Comparison of ENCODE assay signal across 25 cellular contexts in genomic region chr2:237194906-237195305, GRCh38.
"Had no signal": no experiment of that assay in that cellular context is flagged by ENCODE, and none has a peak within 500 bp of the region (broad histone marks: within the 10 kb centered on the region; RNA-seq: fewer than 3 reads in every experiment).

No MANE protein-coding gene starts in this region.

- H3K9me3 Mint-ChIP-seq: activated B cell treated with CpG ODN at 0.5 μM for 24 hours; activated CD8-positive, alpha-beta T cell treated with anti-CD3 and anti-CD28 coated beads for 36 hours; activated naive CD4-positive, alpha-beta T cell treated with anti-CD3 and anti-CD28 coated beads, Interleukin-2, amount 50 U/mL, for 72 hours; activated T-cell treated with anti-CD3 and anti-CD28 coated beads, Interleukin-2, amount 50 U/mL, for 72 hours; central memory CD8-positive, alpha-beta T cell; T-helper 2 cell treated with Interferon-gamma antibody and Interleukin-4, amounts not matched to agents 5 μg/mL and 100 μg/mL, for 36 hours had no signal

- H3K4me3 Mint-ChIP-seq: activated B cell treated with CpG ODN at 0.5 μM for 24 hours; activated CD8-positive, alpha-beta T cell treated with anti-CD3 and anti-CD28 coated beads for 36 hours; activated T-cell treated with anti-CD3 and anti-CD28 coated beads, Interleukin-2, amount 50 U/mL, for 72 hours; central memory CD8-positive, alpha-beta T cell; naive thymus-derived CD8-positive, alpha-beta T cell; stimulated activated naive CD8-positive, alpha-beta T cell treated with anti-CD3 and anti-CD28 coated beads, Interleukin-15, Interleukin-2, amounts not matched to agents 100 ng/mL and 50 ng/mL, for 24 hours; T-helper 2 cell treated with Interferon-gamma antibody and Interleukin-4, amounts not matched to agents 5 μg/mL and 100 μg/mL, for 36 hours had no signal

- H3K4me1 ChIP-seq: esophagus squamous epithelium, right lobe of liver, thyroid gland had no signal

- H3K36me3 Mint-ChIP-seq: activated naive CD4-positive, alpha-beta T cell treated with anti-CD3 and anti-CD28 coated beads, Interleukin-2, amount 50 U/mL, for 72 hours; naive thymus-derived CD8-positive, alpha-beta T cell had no signal

- H3K27me3 ChIP-seq: esophagus squamous epithelium, hepatocyte, right lobe of liver, thyroid gland had no signal

- H3K4me1 Mint-ChIP-seq: activated B cell treated with CpG ODN at 0.5 μM for 24 hours; central memory CD8-positive, alpha-beta T cell; naive thymus-derived CD8-positive, alpha-beta T cell had no signal

- H3K4me3 ChIP-seq: esophagus squamous epithelium, hepatocyte, right lobe of liver, skin epidermis, thyroid gland had no signal

- DNase-seq: activated B cell treated with CpG ODN at 0.5 μM for 24 hours; activated CD4-positive, alpha-beta T cell treated with anti-CD3 and anti-CD28 coated beads, Interleukin-2, amount 50 U/mL, for 1 hour; activated CD8-positive, alpha-beta T cell treated with anti-CD3 and anti-CD28 coated beads for 36 hours; activated naive CD4-positive, alpha-beta T cell; activated T-cell treated with anti-CD3 and anti-CD28 coated beads for 4 hours; activated T-cell treated with anti-CD3 and anti-CD28 coated beads, Interleukin-2, amount 50 U/mL, for 72 hours; dermis blood vessel endothelial cell; effector CD4-positive, alpha-beta T cell; esophagus squamous epithelium; left cardiac atrium; left ventricle myocardium superior; naive thymus-derived CD8-positive, alpha-beta T cell; right lobe of liver; stimulated activated CD4-positive, alpha-beta T cell treated with anti-CD3 and anti-CD28 coated beads, Interleukin-12 subunit alpha, Interleukin-12 subunit beta, amount 100 ng/mL, for 4 hours; stimulated activated CD4-positive, alpha-beta T cell treated with anti-CD3 and anti-CD28 coated beads, Interleukin-4, amount 100 ng/mL, for 1 hour; substantia nigra; T-helper 1 cell; thyroid gland had no signal

- H3K27ac Mint-ChIP-seq: activated B cell treated with CpG ODN at 0.5 μM for 24 hours; activated CD8-positive, alpha-beta T cell treated with anti-CD3 and anti-CD28 coated beads for 36 hours; activated naive CD4-positive, alpha-beta T cell treated with anti-CD3 and anti-CD28 coated beads, Interleukin-2, amount 50 U/mL, for 72 hours; activated T-cell treated with anti-CD3 and anti-CD28 coated beads, Interleukin-2, amount 50 U/mL, for 72 hours; naive thymus-derived CD8-positive, alpha-beta T cell; progenitor cell of endocrine pancreas; stimulated activated naive CD8-positive, alpha-beta T cell treated with anti-CD3 and anti-CD28 coated beads, Interleukin-15, Interleukin-2, amounts not matched to agents 100 ng/mL and 50 ng/mL, for 24 hours; T-helper 2 cell treated with Interferon-gamma antibody and Interleukin-4, amounts not matched to agents 5 μg/mL and 100 μg/mL, for 36 hours had no signal

- H3K27ac ChIP-seq: esophagus squamous epithelium, hepatocyte, right lobe of liver, skin epidermis, thyroid gland had no signal

- H3K9me3 ChIP-seq: esophagus squamous epithelium, right lobe of liver, thyroid gland had no signal

- ATAC-seq: activated CD8-positive, alpha-beta T cell treated with anti-CD3 and anti-CD28 coated beads for 36 hours; activated naive CD4-positive, alpha-beta T cell treated with anti-CD3 and anti-CD28 coated beads, Interleukin-2, amount 50 U/mL, for 72 hours; activated T-cell treated with anti-CD3 and anti-CD28 coated beads, Interleukin-2, amount 50 U/mL, for 72 hours; left cardiac atrium; left ventricle myocardium superior; naive thymus-derived CD8-positive, alpha-beta T cell had no signal

- H3K36me3 ChIP-seq: esophagus squamous epithelium, right lobe of liver, thyroid gland had no signal
